2 cellular contexts compared by ENCODE assay signal in the genomic region with DNA sequence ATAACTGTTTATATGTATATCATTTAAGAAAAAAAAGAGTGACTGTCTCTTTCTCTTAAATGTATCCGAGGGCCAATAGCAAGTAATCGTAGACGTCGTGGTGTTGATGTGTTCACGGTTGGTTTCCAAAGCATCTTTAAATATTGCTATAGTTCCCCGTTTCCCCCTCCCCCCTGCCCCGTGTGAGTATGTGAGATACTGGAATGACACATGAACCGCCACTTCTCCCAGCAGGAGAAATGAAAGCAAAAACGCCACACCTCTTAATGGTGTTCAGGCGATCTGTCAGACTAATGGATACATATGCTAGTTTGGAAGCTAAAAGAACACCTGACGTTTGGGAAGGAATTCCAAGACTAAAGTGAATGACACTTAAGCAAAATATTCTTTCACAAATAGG.
TF ChIP-seq lines count a peak whose summit lies in the region.

No MANE protein-coding gene starts in this region.

TF ChIP-seq in WTC11, 78 proteins besides CTCF, POLR2A, EP300 and RAD21 (continued from another document and continues in another):
- TF ChIP-seq, protein P1, sequence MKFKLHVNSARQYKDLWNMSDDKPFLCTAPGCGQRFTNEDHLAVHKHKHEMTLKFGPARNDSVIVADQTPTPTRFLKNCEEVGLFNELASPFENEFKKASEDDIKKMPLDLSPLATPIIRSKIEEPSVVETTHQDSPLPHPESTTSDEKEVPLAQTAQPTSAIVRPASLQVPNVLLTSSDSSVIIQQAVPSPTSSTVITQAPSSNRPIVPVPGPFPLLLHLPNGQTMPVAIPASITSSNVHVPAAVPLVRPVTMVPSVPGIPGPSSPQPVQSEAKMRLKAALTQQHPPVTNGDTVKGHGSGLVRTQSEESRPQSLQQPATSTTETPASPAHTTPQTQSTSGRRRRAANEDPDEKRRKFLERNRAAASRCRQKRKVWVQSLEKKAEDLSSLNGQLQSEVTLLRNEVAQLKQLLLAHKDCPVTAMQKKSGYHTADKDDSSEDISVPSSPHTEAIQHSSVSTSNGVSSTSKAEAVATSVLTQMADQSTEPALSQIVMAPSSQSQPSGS (CRISPR knock-in tag; IDR thresholded peaks at IDR 0.05; ENCODE audit: borderline replicate concordance, low read depth) = no peak
- TF ChIP-seq, protein P2, sequence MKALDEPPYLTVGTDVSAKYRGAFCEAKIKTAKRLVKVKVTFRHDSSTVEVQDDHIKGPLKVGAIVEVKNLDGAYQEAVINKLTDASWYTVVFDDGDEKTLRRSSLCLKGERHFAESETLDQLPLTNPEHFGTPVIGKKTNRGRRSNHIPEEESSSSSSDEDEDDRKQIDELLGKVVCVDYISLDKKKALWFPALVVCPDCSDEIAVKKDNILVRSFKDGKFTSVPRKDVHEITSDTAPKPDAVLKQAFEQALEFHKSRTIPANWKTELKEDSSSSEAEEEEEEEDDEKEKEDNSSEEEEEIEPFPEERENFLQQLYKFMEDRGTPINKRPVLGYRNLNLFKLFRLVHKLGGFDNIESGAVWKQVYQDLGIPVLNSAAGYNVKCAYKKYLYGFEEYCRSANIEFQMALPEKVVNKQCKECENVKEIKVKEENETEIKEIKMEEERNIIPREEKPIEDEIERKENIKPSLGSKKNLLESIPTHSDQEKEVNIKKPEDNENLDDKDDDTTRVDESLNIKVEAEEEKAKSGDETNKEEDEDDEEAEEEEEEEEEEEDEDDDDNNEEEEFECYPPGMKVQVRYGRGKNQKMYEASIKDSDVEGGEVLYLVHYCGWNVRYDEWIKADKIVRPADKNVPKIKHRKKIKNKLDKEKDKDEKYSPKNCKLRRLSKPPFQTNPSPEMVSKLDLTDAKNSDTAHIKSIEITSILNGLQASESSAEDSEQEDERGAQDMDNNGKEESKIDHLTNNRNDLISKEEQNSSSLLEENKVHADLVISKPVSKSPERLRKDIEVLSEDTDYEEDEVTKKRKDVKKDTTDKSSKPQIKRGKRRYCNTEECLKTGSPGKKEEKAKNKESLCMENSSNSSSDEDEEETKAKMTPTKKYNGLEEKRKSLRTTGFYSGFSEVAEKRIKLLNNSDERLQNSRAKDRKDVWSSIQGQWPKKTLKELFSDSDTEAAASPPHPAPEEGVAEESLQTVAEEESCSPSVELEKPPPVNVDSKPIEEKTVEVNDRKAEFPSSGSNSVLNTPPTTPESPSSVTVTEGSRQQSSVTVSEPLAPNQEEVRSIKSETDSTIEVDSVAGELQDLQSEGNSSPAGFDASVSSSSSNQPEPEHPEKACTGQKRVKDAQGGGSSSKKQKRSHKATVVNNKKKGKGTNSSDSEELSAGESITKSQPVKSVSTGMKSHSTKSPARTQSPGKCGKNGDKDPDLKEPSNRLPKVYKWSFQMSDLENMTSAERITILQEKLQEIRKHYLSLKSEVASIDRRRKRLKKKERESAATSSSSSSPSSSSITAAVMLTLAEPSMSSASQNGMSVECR (CRISPR knock-in tag; IDR thresholded peaks at IDR 0.05; ENCODE audit: borderline replicate concordance) = no peak
- TF ChIP-seq, protein P3, sequence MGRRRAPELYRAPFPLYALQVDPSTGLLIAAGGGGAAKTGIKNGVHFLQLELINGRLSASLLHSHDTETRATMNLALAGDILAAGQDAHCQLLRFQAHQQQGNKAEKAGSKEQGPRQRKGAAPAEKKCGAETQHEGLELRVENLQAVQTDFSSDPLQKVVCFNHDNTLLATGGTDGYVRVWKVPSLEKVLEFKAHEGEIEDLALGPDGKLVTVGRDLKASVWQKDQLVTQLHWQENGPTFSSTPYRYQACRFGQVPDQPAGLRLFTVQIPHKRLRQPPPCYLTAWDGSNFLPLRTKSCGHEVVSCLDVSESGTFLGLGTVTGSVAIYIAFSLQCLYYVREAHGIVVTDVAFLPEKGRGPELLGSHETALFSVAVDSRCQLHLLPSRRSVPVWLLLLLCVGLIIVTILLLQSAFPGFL (CRISPR knock-in tag; IDR thresholded peaks at IDR 0.05; ENCODE audit: borderline replicate concordance) = no peak
- TF ChIP-seq, protein P4, sequence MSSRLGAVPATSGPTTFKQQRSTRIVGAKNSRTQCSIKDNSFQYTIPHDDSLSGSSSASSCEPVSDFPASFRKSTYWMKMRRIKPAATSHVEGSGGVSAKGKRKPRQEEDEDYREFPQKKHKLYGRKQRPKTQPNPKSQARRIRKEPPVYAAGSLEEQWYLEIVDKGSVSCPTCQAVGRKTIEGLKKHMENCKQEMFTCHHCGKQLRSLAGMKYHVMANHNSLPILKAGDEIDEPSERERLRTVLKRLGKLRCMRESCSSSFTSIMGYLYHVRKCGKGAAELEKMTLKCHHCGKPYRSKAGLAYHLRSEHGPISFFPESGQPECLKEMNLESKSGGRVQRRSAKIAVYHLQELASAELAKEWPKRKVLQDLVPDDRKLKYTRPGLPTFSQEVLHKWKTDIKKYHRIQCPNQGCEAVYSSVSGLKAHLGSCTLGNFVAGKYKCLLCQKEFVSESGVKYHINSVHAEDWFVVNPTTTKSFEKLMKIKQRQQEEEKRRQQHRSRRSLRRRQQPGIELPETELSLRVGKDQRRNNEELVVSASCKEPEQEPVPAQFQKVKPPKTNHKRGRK (CRISPR knock-in tag; IDR thresholded peaks at IDR 0.05; ENCODE audit: borderline replicate concordance) = no peak
- TF ChIP-seq, protein P5, sequence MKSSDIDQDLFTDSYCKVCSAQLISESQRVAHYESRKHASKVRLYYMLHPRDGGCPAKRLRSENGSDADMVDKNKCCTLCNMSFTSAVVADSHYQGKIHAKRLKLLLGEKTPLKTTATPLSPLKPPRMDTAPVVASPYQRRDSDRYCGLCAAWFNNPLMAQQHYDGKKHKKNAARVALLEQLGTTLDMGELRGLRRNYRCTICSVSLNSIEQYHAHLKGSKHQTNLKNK (CRISPR knock-in tag; IDR thresholded peaks at IDR 0.05) = no peak
- TF ChIP-seq EMX1 (CRISPR knock-in tag; IDR thresholded peaks at IDR 0.05) (no peak), OVOL2 (CRISPR knock-in tag; IDR thresholded peaks at IDR 0.05; ENCODE audit: borderline replicate concordance) (no peak), TEAD4 (CRISPR knock-in tag; IDR thresholded peaks at IDR 0.05) (no peak), NR2C2 (CRISPR knock-in tag; IDR thresholded peaks at IDR 0.05) (no peak)

TF ChIP-seq in GM23338, 12 proteins besides CTCF, POLR2A, EP300 and RAD21:
- TF ChIP-seq, protein P6, sequence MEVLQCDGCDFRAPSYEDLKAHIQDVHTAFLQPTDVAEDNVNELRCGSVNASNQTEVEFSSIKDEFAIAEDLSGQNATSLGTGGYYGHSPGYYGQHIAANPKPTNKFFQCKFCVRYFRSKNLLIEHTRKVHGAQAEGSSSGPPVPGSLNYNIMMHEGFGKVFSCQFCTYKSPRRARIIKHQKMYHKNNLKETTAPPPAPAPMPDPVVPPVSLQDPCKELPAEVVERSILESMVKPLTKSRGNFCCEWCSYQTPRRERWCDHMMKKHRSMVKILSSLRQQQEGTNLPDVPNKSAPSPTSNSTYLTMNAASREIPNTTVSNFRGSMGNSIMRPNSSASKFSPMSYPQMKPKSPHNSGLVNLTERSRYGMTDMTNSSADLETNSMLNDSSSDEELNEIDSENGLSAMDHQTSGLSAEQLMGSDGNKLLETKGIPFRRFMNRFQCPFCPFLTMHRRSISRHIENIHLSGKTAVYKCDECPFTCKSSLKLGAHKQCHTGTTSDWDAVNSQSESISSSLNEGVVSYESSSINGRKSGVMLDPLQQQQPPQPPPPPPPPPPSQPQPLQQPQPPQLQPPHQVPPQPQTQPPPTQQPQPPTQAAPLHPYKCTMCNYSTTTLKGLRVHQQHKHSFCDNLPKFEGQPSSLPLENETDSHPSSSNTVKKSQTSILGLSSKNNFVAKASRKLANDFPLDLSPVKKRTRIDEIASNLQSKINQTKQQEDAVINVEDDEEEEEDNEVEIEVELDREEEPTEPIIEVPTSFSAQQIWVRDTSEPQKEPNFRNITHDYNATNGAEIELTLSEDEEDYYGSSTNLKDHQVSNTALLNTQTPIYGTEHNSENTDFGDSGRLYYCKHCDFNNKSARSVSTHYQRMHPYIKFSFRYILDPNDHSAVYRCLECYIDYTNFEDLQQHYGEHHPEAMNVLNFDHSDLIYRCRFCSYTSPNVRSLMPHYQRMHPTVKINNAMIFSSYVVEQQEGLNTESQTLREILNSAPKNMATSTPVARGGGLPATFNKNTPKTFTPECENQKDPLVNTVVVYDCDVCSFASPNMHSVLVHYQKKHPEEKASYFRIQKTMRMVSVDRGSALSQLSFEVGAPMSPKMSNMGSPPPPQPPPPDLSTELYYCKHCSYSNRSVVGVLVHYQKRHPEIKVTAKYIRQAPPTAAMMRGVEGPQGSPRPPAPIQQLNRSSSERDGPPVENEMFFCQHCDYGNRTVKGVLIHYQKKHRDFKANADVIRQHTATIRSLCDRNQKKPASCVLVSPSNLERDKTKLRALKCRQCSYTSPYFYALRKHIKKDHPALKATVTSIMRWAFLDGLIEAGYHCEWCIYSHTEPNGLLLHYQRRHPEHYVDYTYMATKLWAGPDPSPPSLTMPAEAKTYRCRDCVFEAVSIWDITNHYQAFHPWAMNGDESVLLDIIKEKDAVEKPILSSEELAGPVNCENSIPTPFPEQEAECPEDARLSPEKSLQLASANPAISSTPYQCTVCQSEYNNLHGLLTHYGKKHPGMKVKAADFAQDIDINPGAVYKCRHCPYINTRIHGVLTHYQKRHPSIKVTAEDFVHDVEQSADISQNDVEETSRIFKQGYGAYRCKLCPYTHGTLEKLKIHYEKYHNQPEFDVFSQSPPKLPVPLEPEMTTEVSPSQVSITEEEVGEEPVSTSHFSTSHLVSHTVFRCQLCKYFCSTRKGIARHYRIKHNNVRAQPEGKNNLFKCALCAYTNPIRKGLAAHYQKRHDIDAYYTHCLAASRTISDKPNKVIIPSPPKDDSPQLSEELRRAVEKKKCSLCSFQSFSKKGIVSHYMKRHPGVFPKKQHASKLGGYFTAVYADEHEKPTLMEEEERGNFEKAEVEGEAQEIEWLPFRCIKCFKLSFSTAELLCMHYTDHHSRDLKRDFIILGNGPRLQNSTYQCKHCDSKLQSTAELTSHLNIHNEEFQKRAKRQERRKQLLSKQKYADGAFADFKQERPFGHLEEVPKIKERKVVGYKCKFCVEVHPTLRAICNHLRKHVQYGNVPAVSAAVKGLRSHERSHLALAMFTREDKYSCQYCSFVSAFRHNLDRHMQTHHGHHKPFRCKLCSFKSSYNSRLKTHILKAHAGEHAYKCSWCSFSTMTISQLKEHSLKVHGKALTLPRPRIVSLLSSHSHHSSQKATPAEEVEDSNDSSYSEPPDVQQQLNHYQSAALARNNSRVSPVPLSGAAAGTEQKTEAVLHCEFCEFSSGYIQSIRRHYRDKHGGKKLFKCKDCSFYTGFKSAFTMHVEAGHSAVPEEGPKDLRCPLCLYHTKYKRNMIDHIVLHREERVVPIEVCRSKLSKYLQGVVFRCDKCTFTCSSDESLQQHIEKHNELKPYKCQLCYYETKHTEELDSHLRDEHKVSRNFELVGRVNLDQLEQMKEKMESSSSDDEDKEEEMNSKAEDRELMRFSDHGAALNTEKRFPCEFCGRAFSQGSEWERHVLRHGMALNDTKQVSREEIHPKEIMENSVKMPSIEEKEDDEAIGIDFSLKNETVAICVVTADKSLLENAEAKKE (CRISPR knock-in tag; IDR thresholded peaks at IDR 0.05) = no peak
- TF ChIP-seq ZNF331 (CRISPR knock-in tag; IDR thresholded peaks at IDR 0.05; ENCODE audit: low read depth) (no peak), EZH2phosphoT487 (IDR thresholded peaks at IDR 0.05; ENCODE audit: unreplicated experiment) (no peak), NANOG (IDR thresholded peaks at IDR 0.05; ENCODE audit: borderline replicate concordance) (no peak), ZNF114 (CRISPR knock-in tag; IDR thresholded peaks at IDR 0.05) (no peak), JUNB (IDR thresholded peaks at IDR 0.05; ENCODE audit: unreplicated experiment) (no peak), EZH2 (IDR thresholded peaks at IDR 0.05; ENCODE audit: low read depth, unreplicated experiment) (no peak), CREB1 (CRISPR knock-in tag; IDR thresholded peaks at IDR 0.05; ENCODE audit: low read depth) (no peak), POLR2AphosphoS5 (IDR thresholded peaks at IDR 0.05; ENCODE audit: low read depth) (no peak)
- TF ChIP-seq, protein P7, sequence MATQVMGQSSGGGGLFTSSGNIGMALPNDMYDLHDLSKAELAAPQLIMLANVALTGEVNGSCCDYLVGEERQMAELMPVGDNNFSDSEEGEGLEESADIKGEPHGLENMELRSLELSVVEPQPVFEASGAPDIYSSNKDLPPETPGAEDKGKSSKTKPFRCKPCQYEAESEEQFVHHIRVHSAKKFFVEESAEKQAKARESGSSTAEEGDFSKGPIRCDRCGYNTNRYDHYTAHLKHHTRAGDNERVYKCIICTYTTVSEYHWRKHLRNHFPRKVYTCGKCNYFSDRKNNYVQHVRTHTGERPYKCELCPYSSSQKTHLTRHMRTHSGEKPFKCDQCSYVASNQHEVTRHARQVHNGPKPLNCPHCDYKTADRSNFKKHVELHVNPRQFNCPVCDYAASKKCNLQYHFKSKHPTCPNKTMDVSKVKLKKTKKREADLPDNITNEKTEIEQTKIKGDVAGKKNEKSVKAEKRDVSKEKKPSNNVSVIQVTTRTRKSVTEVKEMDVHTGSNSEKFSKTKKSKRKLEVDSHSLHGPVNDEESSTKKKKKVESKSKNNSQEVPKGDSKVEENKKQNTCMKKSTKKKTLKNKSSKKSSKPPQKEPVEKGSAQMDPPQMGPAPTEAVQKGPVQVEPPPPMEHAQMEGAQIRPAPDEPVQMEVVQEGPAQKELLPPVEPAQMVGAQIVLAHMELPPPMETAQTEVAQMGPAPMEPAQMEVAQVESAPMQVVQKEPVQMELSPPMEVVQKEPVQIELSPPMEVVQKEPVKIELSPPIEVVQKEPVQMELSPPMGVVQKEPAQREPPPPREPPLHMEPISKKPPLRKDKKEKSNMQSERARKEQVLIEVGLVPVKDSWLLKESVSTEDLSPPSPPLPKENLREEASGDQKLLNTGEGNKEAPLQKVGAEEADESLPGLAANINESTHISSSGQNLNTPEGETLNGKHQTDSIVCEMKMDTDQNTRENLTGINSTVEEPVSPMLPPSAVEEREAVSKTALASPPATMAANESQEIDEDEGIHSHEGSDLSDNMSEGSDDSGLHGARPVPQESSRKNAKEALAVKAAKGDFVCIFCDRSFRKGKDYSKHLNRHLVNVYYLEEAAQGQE (IDR thresholded peaks at IDR 0.05; ENCODE audit: unreplicated experiment) = no peak
- TF ChIP-seq, protein P8, sequence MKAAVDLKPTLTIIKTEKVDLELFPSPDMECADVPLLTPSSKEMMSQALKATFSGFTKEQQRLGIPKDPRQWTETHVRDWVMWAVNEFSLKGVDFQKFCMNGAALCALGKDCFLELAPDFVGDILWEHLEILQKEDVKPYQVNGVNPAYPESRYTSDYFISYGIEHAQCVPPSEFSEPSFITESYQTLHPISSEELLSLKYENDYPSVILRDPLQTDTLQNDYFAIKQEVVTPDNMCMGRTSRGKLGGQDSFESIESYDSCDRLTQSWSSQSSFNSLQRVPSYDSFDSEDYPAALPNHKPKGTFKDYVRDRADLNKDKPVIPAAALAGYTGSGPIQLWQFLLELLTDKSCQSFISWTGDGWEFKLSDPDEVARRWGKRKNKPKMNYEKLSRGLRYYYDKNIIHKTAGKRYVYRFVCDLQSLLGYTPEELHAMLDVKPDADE (IDR thresholded peaks at IDR 0.05) = no peak
